Comparison of ENCODE assay signal across 8 cellular contexts in genomic region chr5:69331528-69332445, GRCh38. TPM values are rescaled to one million over a fixed set of nuclear protein-coding genes. Genes with fewer than 3 reads are reported as not detected.
DNase-seq lines count a peak whose midpoint lies in the region; ATAC-seq and TF ChIP-seq lines count a peak whose summit lies in the region.

No MANE protein-coding gene starts in this region.

- peak; percentile 19 for TF ChIP-seq POLR2A in prostate gland (IDR thresholded peaks at IDR 0.05)

- H3K4me1 Mint-ChIP-seq in activated CD4-positive, alpha-beta T cell treated with anti-CD3 and anti-CD28 coated beads for 36 hours, result peaks cover 15% of the 10 kb centered on the region

- peaks cover 5% of the 10 kb centered on the region for H3K36me3 Mint-ChIP-seq in activated CD4-positive, alpha-beta T cell treated with anti-CD3 and anti-CD28 coated beads for 36 hours (ENCODE audit: low read depth)

- WGBS in prostate gland, result 39% methylated on average over 11 of the region's 11 CpGs

- H3K27ac ChIP-seq in SJCRH30, result no peak overlapping the region
- H3K27ac ChIP-seq in fibroblast of lung (ENCODE audit: insufficient read depth, low read length), result no peak overlapping the region
- H3K27ac ChIP-seq in prostate gland, result peak overlapping the region; percentile 85 to 88

- peak overlapping the region; percentile 90 for H3K4me2 ChIP-seq in fibroblast of lung (ENCODE audit: extremely low read depth, insufficient read depth, low read length)

- no peaks in the 10 kb centered on the region for H3K36me3 ChIP-seq in SJCRH30
- H3K36me3 ChIP-seq in fibroblast of lung (ENCODE audit: control insufficient read depth, insufficient read depth, low read length), result no peaks in the 10 kb centered on the region
- H3K36me3 ChIP-seq in prostate gland, result no peaks in the 10 kb centered on the region

- CTCF ChIA-PET in activated CD4-positive, alpha-beta T cell treated with anti-CD3 and anti-CD28 coated beads for 36 hours (lab: Charles Lee), result interaction anchor here (0.8 to 1.2 kb wide), 2 partner anchors 30 to 238 kb away, joined by 3 to 8 read pairs; partner anchors contain the start of gene SLC30A5

- H3K9ac ChIP-seq in fibroblast of lung (ENCODE audit: insufficient read depth, low read length), result no peak overlapping the region

- H3K9me3 ChIP-seq in SJCRH30 (replicated peaks) (no peaks in the 10 kb centered on the region), fibroblast of lung (ENCODE audit: control insufficient read depth, insufficient read depth, low read depth, low read length) (no peaks in the 10 kb centered on the region), prostate gland (no peaks in the 10 kb centered on the region)

- TF ChIP-seq CTCF in fibroblast of lung (conservative IDR thresholded peaks at IDR 0.05 in 1 of 2, IDR thresholded peaks at IDR 0.05 in 1 of 2; ENCODE audit: low read depth in 1 of 2, low read length in 2 of 2) (no peak), prostate gland (IDR thresholded peaks at IDR 0.05) (no peak)

- H3K27me3 ChIP-seq in SJCRH30 (no peaks in the 10 kb centered on the region), fibroblast of lung (ENCODE audit: control insufficient read depth, insufficient read depth, low read length) (no peaks in the 10 kb centered on the region), prostate gland (replicated peaks; ENCODE audit: insufficient read depth) (no peaks in the 10 kb centered on the region)

- H3K4me1 ChIP-seq in SJCRH30, result peaks cover 5% of the 10 kb centered on the region; the same call in 1 of the 2 replicates
- H3K4me1 ChIP-seq in fibroblast of lung (ENCODE audit: control insufficient read depth, extremely low read depth, insufficient read depth, low read length), result peaks cover 3% of the 10 kb centered on the region
- no peaks in the 10 kb centered on the region for H3K4me1 ChIP-seq in prostate gland (replicated peaks)

- no peak for ATAC-seq in activated CD4-positive, alpha-beta T cell treated with anti-CD3 and anti-CD28 coated beads for 36 hours
- ATAC-seq in GM21619 (IDR thresholded peaks at IDR 0.05; ENCODE audit: unreplicated experiment), result no peak

- no peaks in the 10 kb centered on the region for H3K27me3 Mint-ChIP-seq in activated CD4-positive, alpha-beta T cell treated with anti-CD3 and anti-CD28 coated beads for 36 hours

- peak overlapping the region; percentile 75 for H3K4me3 Mint-ChIP-seq in activated CD4-positive, alpha-beta T cell treated with anti-CD3 and anti-CD28 coated beads for 36 hours

- peak overlapping the region; percentile 98 for H3K27ac Mint-ChIP-seq in activated CD4-positive, alpha-beta T cell treated with anti-CD3 and anti-CD28 coated beads for 36 hours

- no peaks in the 10 kb centered on the region for H3K9me3 Mint-ChIP-seq in activated CD4-positive, alpha-beta T cell treated with anti-CD3 and anti-CD28 coated beads for 36 hours (ENCODE audit: low read depth)

- H3K79me2 ChIP-seq in fibroblast of lung (ENCODE audit: control insufficient read depth, insufficient read depth, low read length), result no peaks in the 10 kb centered on the region

- H2AFZ ChIP-seq in fibroblast of lung (ENCODE audit: low read length), result peak overlapping the region; percentile 100

- H4K20me1 ChIP-seq in fibroblast of lung (ENCODE audit: control insufficient read depth, extremely low read depth, insufficient read depth, low read length), result no peaks in the 10 kb centered on the region

- POLR2A ChIA-PET in activated CD4-positive, alpha-beta T cell treated with anti-CD3 and anti-CD28 coated beads for 36 hours (lab: Charles Lee), result interaction anchor here (0.6 to 1.2 kb wide), 3 partner anchors 14 to 97 kb away, joined by 3 to 5 read pairs (median 4); partner anchors contain the start of genes AK6, CDK7, RAD17 and TAF9

- no peak for DNase-seq in activated CD4-positive, alpha-beta T cell treated with anti-CD3 and anti-CD28 coated beads for 36 hours
- DNase-seq in activated CD4-positive, alpha-beta T cell treated with anti-CD3 and anti-CD28 coated beads, Interleukin-2, amount 50 U/mL, for 4 hours, result no peak
- DNase-seq in SJCRH30, result no peak
- DNase-seq in fibroblast of lung (ENCODE audit: low read depth in 2 of 2), result no peak
- peak; percentile 58 for DNase-seq in prostate gland (ENCODE audit: low spot score)
- no peak for DNase-seq in islet precursor cell
- DNase-seq in NCI-H1436 treated with DMSO at 0.1 percent for 48 hours (lab: John Stamatoyannopoulos, UW), result no peak

- H3K4me3 ChIP-seq in SJCRH30 (peak overlapping the region; percentile 61), fibroblast of lung (replicated peaks in 1 of 4; ENCODE audit: control extremely low read depth in 1 of 4, insufficient read depth in 1 of 4, low read depth in 3 of 4, low read length in 4 of 4) (peak overlapping the region; percentile 72 to 78 (median 74)), prostate gland (peak overlapping the region; percentile 44 to 71)

- intact Hi-C loops in activated CD4-positive, alpha-beta T cell treated with anti-CD3 and anti-CD28 coated beads for 36 hours (cut with DNase I, micrococcal nuclease), result loop anchor here (1.0 to 10.0 kb wide), 9 partner anchors 38 to 1117 kb away; partner anchors contain the start of genes AK6 (in 2 of the 2), CDK7 (in 2 of the 2), RAD17 (in 2 of the 2) and TAF9 (in 2 of the 2)
- intact Hi-C loops in prostate gland (cut with DNase I), result loop anchor here (2.0 to 5.0 kb wide), 3 partner anchors 99 to 289 kb away; partner anchors contain the start of genes CDK7 and SLC30A5

RNA-seq across cellular contexts. Expression of gene CCDC125, which starts 0.8 kb away (rescaled TPM):
- total RNA-seq in activated CD4-positive, alpha-beta T cell treated with anti-CD3 and anti-CD28 coated beads for 36 hours, result 10 to 100 TPM; 10.2 to 14.0 TPM
- total RNA-seq in SJCRH30 (2014; rRNA removed; shearing (Covaris generic)), result 2.6 and 3.7 TPM in 2 replicates
- total RNA-seq in fibroblast of lung (7.7 and 8.3 TPM in 2 replicates), prostate gland (10 to 100 TPM; 12.9 to 21.7 TPM)
- 2.2 and 4.2 TPM in 2 replicates for polyA plus RNA-seq in fibroblast of lung
- polyA plus RNA-seq in fibroblast of lung (2012), result 2.4 and 3.7 TPM in 2 replicates
- 0.86 and 1.5 TPM in 2 replicates for polyA minus RNA-seq in fibroblast of lung (ENCODE audit: low replicate concordance)

RNA-seq across cellular contexts. Expression of gene AK6, which starts 37.5 kb away (rescaled TPM):
- total RNA-seq in activated CD4-positive, alpha-beta T cell treated with anti-CD3 and anti-CD28 coated beads for 36 hours, result 10 to 100 TPM; 63.2 to 93.8 TPM
- 57.5 and 64.0 TPM in 2 replicates for total RNA-seq in SJCRH30 (2014; rRNA removed; shearing (Covaris generic))
- total RNA-seq in fibroblast of lung (31.3 and 34.3 TPM in 2 replicates), prostate gland (10 to 100 TPM; 21.3 to 33.0 TPM)
- 51.8 and 55.1 TPM in 2 replicates for polyA plus RNA-seq in fibroblast of lung
- polyA plus RNA-seq in fibroblast of lung (2012), result 46.8 and 57.6 TPM in 2 replicates
- not detected in 2 replicates for polyA minus RNA-seq in fibroblast of lung (ENCODE audit: low replicate concordance)

RNA-seq across cellular contexts. Expression of gene TAF9, which starts 37.5 kb away (rescaled TPM):
- 10 to 100 TPM; 67.5 to 73.8 TPM for total RNA-seq in activated CD4-positive, alpha-beta T cell treated with anti-CD3 and anti-CD28 coated beads for 36 hours
- 169 and 181 TPM in 2 replicates for total RNA-seq in SJCRH30 (2014; rRNA removed; shearing (Covaris generic))
- total RNA-seq in fibroblast of lung, result 73.2 and 114 TPM in 2 replicates
- polyA plus RNA-seq in fibroblast of lung, result 154 and 169 TPM in 2 replicates
- 83.8 and 97.7 TPM in 2 replicates for polyA plus RNA-seq in fibroblast of lung (2012)
- 9.4 and 11.3 TPM in 2 replicates for polyA minus RNA-seq in fibroblast of lung (ENCODE audit: low replicate concordance)
- 10 to 100 TPM; 32.2 to 50.1 TPM for total RNA-seq in prostate gland

RNA-seq across cellular contexts. Expression of gene RAD17, which starts 37.8 kb away (rescaled TPM):
- total RNA-seq in activated CD4-positive, alpha-beta T cell treated with anti-CD3 and anti-CD28 coated beads for 36 hours, result 10 to 100 TPM; 27.7 to 31.3 TPM
- 45.5 and 49.1 TPM in 2 replicates for total RNA-seq in SJCRH30 (2014; rRNA removed; shearing (Covaris generic))
- total RNA-seq in fibroblast of lung (20.5 and 30.1 TPM in 2 replicates), prostate gland (10 to 100 TPM; 28.8 to 29.5 TPM)
- 14.9 and 16.3 TPM in 2 replicates for polyA plus RNA-seq in fibroblast of lung
- polyA plus RNA-seq in fibroblast of lung (2012), result 14.7 and 14.9 TPM in 2 replicates
- polyA minus RNA-seq in fibroblast of lung (ENCODE audit: low replicate concordance), result 8.1 and 14.0 TPM in 2 replicates

Comparison
In these comparisons a context has a peak if more than half of its experiments do, and no peak if none do; other contexts are left out.
1. H3K27ac ChIP-seq: peak in prostate gland (2 of 2); none in SJCRH30 (single experiment) and fibroblast of lung (single experiment).
2. Peak in every context shown above with its lines, with median percentiles within 50 percentile points of each other: H3K4me3 ChIP-seq.